In genomic region chr15:100650685-100651084, GRCh38 we compare ENCODE assay signal across 21 cellular contexts. TPM values are rescaled to one million over a fixed set of nuclear protein-coding genes. Genes with fewer than 3 reads are reported as not detected.
A peak's percentile ranks its signal among the peaks of the same experiment; 100 is the strongest.
DNase-seq lines count a peak whose midpoint lies in the region; ATAC-seq and TF ChIP-seq lines count a peak whose summit lies in the region.
"Had no signal": no experiment of that assay in that cellular context is flagged by ENCODE, and none has a peak within 500 bp of the region (broad histone marks: within the 10 kb centered on the region; RNA-seq: fewer than 3 reads in every experiment).

No MANE protein-coding gene starts in this region.

- H3K9me3 Mint-ChIP-seq in chondrocyte (ENCODE audit: low read depth) (no peaks in the 10 kb centered on the region), neural crest cell (no peaks in the 10 kb centered on the region)
- H3K9me3 Mint-ChIP-seq: CD8-positive, alpha-beta T cell; naive thymus-derived CD8-positive, alpha-beta T cell had no signal

- no peak overlapping the region for H3K27ac Mint-ChIP-seq in chondrocyte (ENCODE audit: unreplicated experiment)
- no peak overlapping the region for H3K27ac Mint-ChIP-seq in neural crest cell (ENCODE audit: unreplicated experiment)

- no peak for ATAC-seq in GM21367 (IDR thresholded peaks at IDR 0.05; ENCODE audit: unreplicated experiment)
- ATAC-seq in HG02571 (IDR thresholded peaks at IDR 0.05; ENCODE audit: unreplicated experiment) = no peak
- ATAC-seq: CD8-positive, alpha-beta T cell; K562; naive thymus-derived CD8-positive, alpha-beta T cell; stimulated activated naive CD8-positive, alpha-beta T cell treated with anti-CD3 and anti-CD28 coated beads, Interleukin-15, Interleukin-2, amounts not matched to agents 100 U/mL and 50 U/mL, for 24 hours had no signal

- H3K4me3 Mint-ChIP-seq in chondrocyte (ENCODE audit: unreplicated experiment) = no peak overlapping the region
- no peak overlapping the region for H3K4me3 Mint-ChIP-seq in neural crest cell
- H3K4me3 Mint-ChIP-seq: CD8-positive, alpha-beta T cell; naive thymus-derived CD8-positive, alpha-beta T cell had no signal

- TF ChIP-seq CTCF in LNCaP clone FGC (IDR thresholded peaks at IDR 0.05; ENCODE audit: control insufficient read depth, extremely low read depth, insufficient read depth) (peak; percentile 50), chondrocyte (IDR thresholded peaks at IDR 0.05) (peak; percentile 39), neural crest cell (conservative IDR thresholded peaks at IDR 0.05) (peak; percentile 38)

- no peak overlapping the region for H3K4me3 ChIP-seq in LNCaP clone FGC (ENCODE audit: low read depth, low read length)
- H3K4me3 ChIP-seq: K562, lung, SJSA1 had no signal

- peak; percentile 21 for DNase-seq in DMS53 (lab: John Stamatoyannopoulos, UW)
- no peak for DNase-seq in DMS53 treated with DMSO at 0.1 percent for 48 hours (lab: John Stamatoyannopoulos, UW; ENCODE audit: unreplicated experiment)
- no peak for DNase-seq in LNCaP clone FGC (ENCODE audit: low read depth)
- no peak for DNase-seq in chondrocyte (ENCODE audit: low spot score)
- DNase-seq in neural crest cell (ENCODE audit: low read depth, low spot score) = no peak
- DNase-seq in NCI-H1694 (lab: John Stamatoyannopoulos, UW) = no peak
- DNase-seq: 8988T; activated CD4-positive, alpha-beta T cell treated with anti-CD3 and anti-CD28 coated beads for 48 hours; activated naive CD4-positive, alpha-beta T cell treated with anti-CD3 and anti-CD28 coated beads, Interleukin-2, amount 50 U/mL, for 16 hours; CD8-positive, alpha-beta T cell; cortex of kidney; NCI-H1417; NCI-H226; stimulated activated naive CD8-positive, alpha-beta T cell treated with anti-CD3 and anti-CD28 coated beads, Interleukin-15, Interleukin-2, amounts not matched to agents 100 U/mL and 50 U/mL, for 24 hours; T-helper 9 cell had no signal

- H3K36me3 Mint-ChIP-seq in chondrocyte (ENCODE audit: low read depth) (peaks cover 2% of the 10 kb centered on the region), neural crest cell (ENCODE audit: low read depth) (no peaks in the 10 kb centered on the region)

- peaks cover 17% of the 10 kb centered on the region for H3K4me1 Mint-ChIP-seq in chondrocyte (ENCODE audit: low read depth)
- no peaks in the 10 kb centered on the region for H3K4me1 Mint-ChIP-seq in neural crest cell

- H3K27me3 Mint-ChIP-seq in chondrocyte (ENCODE audit: low read depth) = no peaks in the 10 kb centered on the region
- H3K27me3 Mint-ChIP-seq in neural crest cell (ENCODE audit: low read depth) = no peaks in the 10 kb centered on the region
- H3K27me3 Mint-ChIP-seq: naive thymus-derived CD8-positive, alpha-beta T cell had no signal

RNA-seq across cellular contexts. Expression of gene ASB7, which starts 48.3 kb away (rescaled TPM):
- total RNA-seq in chondrocyte (10.8 to 13.1 TPM (median 12.2 TPM) in 3 replicates), neural crest cell (13.4 and 14.4 TPM in 2 replicates)

RNA-seq across cellular contexts. Expression of gene LINS1, which starts 48.7 kb away (rescaled TPM):
- total RNA-seq in chondrocyte (7.2 to 15.7 TPM (median 9.3 TPM) in 3 replicates), neural crest cell (14.9 and 18.2 TPM in 2 replicates)
